Comparison of ENCODE assay signal across 21 cellular contexts in the genomic region with DNA sequence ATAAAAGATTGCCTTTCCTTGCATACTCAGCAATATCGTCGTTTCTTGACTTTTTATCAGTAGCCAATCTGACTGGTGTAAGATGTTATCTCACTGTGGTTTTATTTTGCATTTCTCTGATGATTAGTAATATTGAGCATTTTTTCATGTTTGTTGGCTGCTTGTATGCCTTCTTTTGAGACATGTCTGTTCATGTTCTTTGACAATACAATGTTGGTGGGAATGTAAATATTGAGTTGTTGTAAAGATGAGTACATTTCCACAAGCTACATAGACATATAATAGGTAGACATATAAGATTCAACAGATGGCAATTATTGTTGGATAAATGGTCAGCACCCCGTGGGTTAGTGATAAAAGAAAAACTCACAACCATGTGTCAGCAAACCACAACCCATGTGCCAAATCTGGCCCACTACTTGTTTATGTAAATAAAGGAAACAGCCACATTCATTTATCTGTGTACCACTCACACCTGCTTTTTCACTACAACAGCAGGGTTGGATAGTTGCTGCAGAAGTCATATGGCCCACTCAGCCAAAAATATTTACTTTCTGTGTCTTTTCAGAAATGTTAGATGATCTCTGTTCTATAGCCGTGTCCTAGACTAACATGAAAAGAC.
A peak's percentile ranks its signal among the peaks of the same experiment; 100 is the strongest.
DNase-seq lines count a peak whose midpoint lies in the region; ATAC-seq, FAIRE-seq and TF ChIP-seq lines count a peak whose summit lies in the region.
"Had no signal": no experiment of that assay in that cellular context is flagged by ENCODE, and none has a peak within 500 bp of the region (broad histone marks: within the 10 kb centered on the region; RNA-seq: fewer than 3 reads in every experiment).

No MANE protein-coding gene starts in this region.

- no peaks in the 10 kb centered on the region for H3K9me3 Mint-ChIP-seq in astrocyte (ENCODE audit: unreplicated experiment)
- H3K9me3 Mint-ChIP-seq: activated naive CD8-positive, alpha-beta T cell treated with anti-CD3 and anti-CD28 coated beads for 36 hours had no signal

- no peak for TF ChIP-seq POLR2A in GM12891 (IDR thresholded peaks at IDR 0.05; ENCODE audit: low read depth, low read length)

- H3K27ac ChIP-seq in astrocyte (ENCODE audit: low read depth, low read length), result no peak overlapping the region
- H3K27ac ChIP-seq: lower lobe of right lung, suprapubic skin, vagina had no signal

- H3K4me3 Mint-ChIP-seq in astrocyte (ENCODE audit: unreplicated experiment), result no peak overlapping the region
- H3K4me3 Mint-ChIP-seq: activated naive CD8-positive, alpha-beta T cell treated with anti-CD3 and anti-CD28 coated beads for 36 hours; brain; CD4-positive, CD25-positive, alpha-beta regulatory T cell had no signal

- no peaks in the 10 kb centered on the region for H3K27me3 ChIP-seq in astrocyte (ENCODE audit: insufficient read depth, low read length)
- H3K27me3 ChIP-seq: suprapubic skin, vagina had no signal

- H3K4me1 Mint-ChIP-seq in astrocyte (ENCODE audit: low read depth, unreplicated experiment), result peaks cover 7% of the 10 kb centered on the region
- H3K4me1 Mint-ChIP-seq: activated naive CD8-positive, alpha-beta T cell treated with anti-CD3 and anti-CD28 coated beads for 36 hours; CD4-positive, CD25-positive, alpha-beta regulatory T cell had no signal

- H3K27me3 Mint-ChIP-seq in astrocyte (ENCODE audit: low read depth, unreplicated experiment), result no peaks in the 10 kb centered on the region
- H3K27me3 Mint-ChIP-seq: brain; CD4-positive, CD25-positive, alpha-beta regulatory T cell had no signal

- ATAC-seq in GM19035 (IDR thresholded peaks at IDR 0.05; ENCODE audit: unreplicated experiment) (no peak), GM21576 (IDR thresholded peaks at IDR 0.05; ENCODE audit: unreplicated experiment) (no peak), GM19023 (IDR thresholded peaks at IDR 0.05; ENCODE audit: unreplicated experiment) (no peak)
- ATAC-seq: lower lobe of right lung had no signal

- no peak overlapping the region for H3K4me2 ChIP-seq in astrocyte (ENCODE audit: low read length)
- H3K4me2 ChIP-seq: SK-N-SH had no signal

- no peak overlapping the region for H3K4me3 ChIP-seq in astrocyte (ENCODE audit: insufficient read depth, low read depth, low read length)
- H3K4me3 ChIP-seq: lower lobe of right lung, suprapubic skin, vagina had no signal

- H3K36me3 Mint-ChIP-seq in astrocyte (ENCODE audit: low read depth, unreplicated experiment), result no peaks in the 10 kb centered on the region
- H3K36me3 Mint-ChIP-seq: activated naive CD8-positive, alpha-beta T cell treated with anti-CD3 and anti-CD28 coated beads for 36 hours; brain; CD4-positive, CD25-positive, alpha-beta regulatory T cell had no signal

- peak; percentile 9 for DNase-seq in A172 (ENCODE audit: low spot score)
- no peak for DNase-seq in GM12891 (ENCODE audit: insufficient read length, low spot score)
- peak; percentile 65 to 82 for DNase-seq in NCI-H2081 (lab: John Stamatoyannopoulos, UW)
- DNase-seq in astrocyte (ENCODE audit: low read depth), result no peak
- no peak for DNase-seq in RKO (ENCODE audit: low spot score)
- DNase-seq: activated CD4-positive, alpha-beta T cell treated with anti-CD3 and anti-CD28 coated beads for 1 hour; activated naive CD8-positive, alpha-beta T cell treated with anti-CD3 and anti-CD28 coated beads for 36 hours; CD4-positive, CD25-positive, alpha-beta regulatory T cell; cortex of kidney; DMS79; lower lobe of right lung; NCI-H1436 treated with DMSO at 0.1 percent for 48 hours; SK-N-SH; T-helper 9 cell had no signal

- no peaks in the 10 kb centered on the region for H4K20me1 ChIP-seq in astrocyte (ENCODE audit: insufficient read depth, low read length)

- H3K36me3 ChIP-seq in astrocyte (ENCODE audit: insufficient read depth, low read length), result no peaks in the 10 kb centered on the region
- H3K36me3 ChIP-seq: lower lobe of right lung, suprapubic skin, vagina had no signal

- FAIRE-seq in GM12891 (lab: Jason Lieb, UNC) (peak; percentile 9), astrocyte (lab: Jason Lieb, UNC) (peak; percentile 17)
- FAIRE-seq: RCC 7860 had no signal

- H2AFZ ChIP-seq in astrocyte (ENCODE audit: low read depth, low read length), result no peak overlapping the region

- no peak overlapping the region for H3K9ac ChIP-seq in astrocyte (ENCODE audit: low read length)
- H3K9ac ChIP-seq: SK-N-SH had no signal

- no peaks in the 10 kb centered on the region for H3K9me3 ChIP-seq in astrocyte (ENCODE audit: insufficient read depth, low read depth, low read length)
- H3K9me3 ChIP-seq: lower lobe of right lung, SK-N-SH, suprapubic skin, vagina had no signal

- peak overlapping the region; percentile 34 for H3K27ac Mint-ChIP-seq in astrocyte (ENCODE audit: unreplicated experiment)
- H3K27ac Mint-ChIP-seq: activated naive CD8-positive, alpha-beta T cell treated with anti-CD3 and anti-CD28 coated beads for 36 hours; CD4-positive, CD25-positive, alpha-beta regulatory T cell had no signal

- no peak for TF ChIP-seq CTCF in astrocyte (IDR thresholded peaks at IDR 0.05; ENCODE audit: insufficient read depth, low read depth, low read length)

- no peaks in the 10 kb centered on the region for H3K79me2 ChIP-seq in astrocyte (ENCODE audit: insufficient read depth, low read length)

- H3K4me1 ChIP-seq in astrocyte (ENCODE audit: insufficient read depth, low read length), result no peaks in the 10 kb centered on the region
- H3K4me1 ChIP-seq: lower lobe of right lung, suprapubic skin, vagina had no signal

TF ChIP-seq in GM12891, 5 proteins besides CTCF, POLR2A, EP300 and RAD21:
- no peak for TF ChIP-seq POLR2AphosphoS5 (IDR thresholded peaks at IDR 0.05; ENCODE audit: low read depth, low read length)
- no peak for TF ChIP-seq TAF1 (IDR thresholded peaks at IDR 0.05; ENCODE audit: low read depth, low read length)
- TF ChIP-seq POU2F2 (IDR thresholded peaks at IDR 0.05; ENCODE audit: low read depth, low read length), result no peak
- TF ChIP-seq PAX5 (IDR thresholded peaks at IDR 0.05; ENCODE audit: insufficient read depth, low read length, severe bottlenecking), result no peak
- TF ChIP-seq SPI1 (IDR thresholded peaks at IDR 0.05; ENCODE audit: low read depth, low read length), result no peak
TF ChIP-seq in GM12891: peak in this region for 0.

Comparison
In these comparisons a context has a peak if more than half of its experiments do, and no peak if none do; other contexts are left out.
1. DNase-seq: peak in A172 (single experiment) and NCI-H2081 (2 of 2); none in GM12891 (single experiment), astrocyte (single experiment) and RKO (single experiment).